In genomic region chr10:76111986-76112825, GRCh38 we compare ENCODE assay signal across 17 cellular contexts.
DNase-seq lines count a peak whose midpoint lies in the region; ATAC-seq and TF ChIP-seq lines count a peak whose summit lies in the region.
"Had no signal": no experiment of that assay in that cellular context is flagged by ENCODE, and none has a peak within 500 bp of the region (broad histone marks: within the 10 kb centered on the region; RNA-seq: fewer than 3 reads in every experiment).

No MANE protein-coding gene starts in this region.

- no peak overlapping the region for H3K4me2 ChIP-seq in parathyroid adenoma (ENCODE audit: low read length)

- H3K79me2 ChIP-seq in parathyroid adenoma, result no peaks in the 10 kb centered on the region

- peak overlapping the region; percentile 34 for H2AFZ ChIP-seq in parathyroid adenoma

- TF ChIP-seq CTCF in heart left ventricle (IDR thresholded peaks at IDR 0.05) (no peak), right atrium auricular region (IDR thresholded peaks at IDR 0.05) (no peak), heart right ventricle (IDR thresholded peaks at IDR 0.05) (no peak), parathyroid adenoma (IDR thresholded peaks at IDR 0.05) (no peak)

- DNase-seq in heart left ventricle (no peak), right atrium auricular region (ENCODE audit: low spot score) (no peak), heart right ventricle (no peak), NCI-H2029 (lab: John Stamatoyannopoulos, UW) (no peak), GDM1 (lab: John Stamatoyannopoulos, UW) (no peak)
- DNase-seq: body of pancreas; CD8-positive, alpha-beta memory T cell; effector CD8-positive, alpha-beta T cell; NCI-H1930; occipital lobe; small intestine; stomach had no signal

- peaks cover 0 to 4% (median 0%) of the 10 kb centered on the region in 9 donors for H3K27me3 ChIP-seq in heart left ventricle
- H3K27me3 ChIP-seq in right atrium auricular region, result no peaks in the 10 kb centered on the region
- peaks cover 0 to 9% (median 5%) of the 10 kb centered on the region in 7 donors for H3K27me3 ChIP-seq in heart right ventricle
- H3K27me3 ChIP-seq in parathyroid adenoma (ENCODE audit: control insufficient read depth, insufficient read depth, low read length), result no peaks in the 10 kb centered on the region
- H3K27me3 ChIP-seq: body of pancreas, stomach had no signal

- H3K9ac ChIP-seq in parathyroid adenoma, result no peak overlapping the region

- H3K9me3 ChIP-seq in heart left ventricle (no peaks in the 10 kb centered on the region), right atrium auricular region (no peaks in the 10 kb centered on the region), heart right ventricle (no peaks in the 10 kb centered on the region), parathyroid adenoma (ENCODE audit: control insufficient read depth, low read length) (no peaks in the 10 kb centered on the region)
- H3K9me3 ChIP-seq: body of pancreas, stomach had no signal

- 40 to 56% (median 46%) methylated on average over 14 to 33 of the region's 33 CpGs for WGBS in heart left ventricle, 4 donors
- WGBS in heart right ventricle, 2 donors, result 29 to 42% methylated on average over 33 of the region's 33 CpGs

- no peak for TF ChIP-seq POLR2A in heart left ventricle (IDR thresholded peaks at IDR 0.05)

- H3K4me1 ChIP-seq in heart left ventricle (peaks cover 0 to 12% (median 0%) of the 10 kb centered on the region in 12 donors), right atrium auricular region (peaks cover 0 to 22% of the 10 kb centered on the region in 2 donors), heart right ventricle (peaks cover 0 to 9% (median 0%) of the 10 kb centered on the region in 9 donors), parathyroid adenoma (peaks cover 25% of the 10 kb centered on the region)

- intact Hi-C loops in heart left ventricle (cut with DNase I), result no loop called here
- intact Hi-C loops in heart right ventricle (cut with DNase I), result no loop called here

- ATAC-seq in heart left ventricle (peak in 1 of 4 donors; percentile 39), heart right ventricle (peak in 3 of 8 donors; percentile 4 to 31 (median 18)), HG03196 (IDR thresholded peaks at IDR 0.05; ENCODE audit: unreplicated experiment) (no peak), GM21515 (IDR thresholded peaks at IDR 0.05; ENCODE audit: unreplicated experiment) (no peak)
- ATAC-seq: activated CD4-positive, CD25-positive, alpha-beta regulatory T cell treated with anti-CD3 and anti-CD28 coated beads, Interleukin-2, amount 50 U/mL, for 24 hours; body of pancreas; Panc1 had no signal

- no peak overlapping the region for H3K27ac ChIP-seq in heart left ventricle
- H3K27ac ChIP-seq in right atrium auricular region, result peak overlapping the region in 1 of 2 donors; percentile 9
- no peak overlapping the region for H3K27ac ChIP-seq in heart right ventricle
- no peak overlapping the region for H3K27ac ChIP-seq in parathyroid adenoma
- H3K27ac ChIP-seq: body of pancreas, stomach had no signal

- H3K4me3 ChIP-seq in heart left ventricle (peak overlapping the region in 10 of 12 donors; percentile 15 to 46 (median 39)), right atrium auricular region (peak overlapping the region in 1 of 2 donors; percentile 30), heart right ventricle (peak overlapping the region in 9 of 10 donors; percentile 18 to 45 (median 32)), parathyroid adenoma (ENCODE audit: low read depth, low read length) (no peak overlapping the region)
- H3K4me3 ChIP-seq: body of pancreas had no signal

- H3K36me3 ChIP-seq in heart left ventricle (no peaks in the 10 kb centered on the region), right atrium auricular region (no peaks in the 10 kb centered on the region), heart right ventricle (no peaks in the 10 kb centered on the region), parathyroid adenoma (ENCODE audit: control insufficient read depth, insufficient read depth, low read length) (no peaks in the 10 kb centered on the region)
- H3K36me3 ChIP-seq: stomach had no signal
